Comparison of ENCODE assay signal across 1 cellular context in the genomic region with DNA sequence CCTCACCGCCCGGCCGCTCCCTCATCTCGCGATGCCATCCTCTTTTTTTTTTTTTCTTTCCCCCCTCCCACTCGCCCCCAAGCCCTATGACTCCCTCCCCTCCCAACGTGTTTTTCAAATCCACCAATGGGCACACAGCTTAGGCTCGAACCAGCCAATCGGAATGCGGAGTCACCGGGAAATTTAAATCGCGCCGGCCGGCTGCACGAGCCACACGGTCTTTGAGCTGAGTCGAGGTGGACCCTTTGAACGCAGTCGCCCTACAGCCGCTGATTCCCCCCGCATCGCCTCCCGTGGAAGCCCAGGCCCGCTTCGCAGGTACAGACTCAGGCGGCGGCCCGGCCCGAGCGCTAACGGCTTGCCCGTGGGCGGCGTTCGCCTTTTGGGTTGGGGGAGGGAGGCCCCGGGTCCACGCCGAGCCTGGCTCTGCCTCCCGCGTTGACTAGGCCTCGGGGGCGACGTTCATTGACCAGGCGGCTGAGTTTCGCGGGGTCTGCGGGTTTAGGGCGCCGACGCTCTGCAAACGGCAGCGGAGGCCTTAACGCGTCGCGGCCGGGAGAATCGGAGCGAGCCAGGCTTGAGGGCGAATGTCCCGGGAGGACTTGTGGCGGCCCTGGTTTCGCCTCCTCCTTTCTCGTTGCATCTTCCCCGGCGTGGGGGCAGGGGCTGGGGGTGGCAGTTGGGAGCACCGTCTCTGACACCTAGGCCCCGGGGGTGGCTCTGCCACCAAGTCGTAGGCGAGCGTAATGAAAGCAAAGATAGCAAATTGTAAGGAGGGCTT.
A peak's percentile ranks its signal among the peaks of the same experiment; 100 is the strongest.
TF ChIP-seq lines count a peak whose summit lies in the region.

A gene (plus strand): TSS at position 213 of the 781 bp plus-strand sequence. CDS start 1,398 bp downstream, outside the sequence.

TF ChIP-seq in HEK293, 187 proteins besides CTCF, POLR2A, EP300 and RAD21 (continued from another document):
- TF ChIP-seq, protein P1, sequence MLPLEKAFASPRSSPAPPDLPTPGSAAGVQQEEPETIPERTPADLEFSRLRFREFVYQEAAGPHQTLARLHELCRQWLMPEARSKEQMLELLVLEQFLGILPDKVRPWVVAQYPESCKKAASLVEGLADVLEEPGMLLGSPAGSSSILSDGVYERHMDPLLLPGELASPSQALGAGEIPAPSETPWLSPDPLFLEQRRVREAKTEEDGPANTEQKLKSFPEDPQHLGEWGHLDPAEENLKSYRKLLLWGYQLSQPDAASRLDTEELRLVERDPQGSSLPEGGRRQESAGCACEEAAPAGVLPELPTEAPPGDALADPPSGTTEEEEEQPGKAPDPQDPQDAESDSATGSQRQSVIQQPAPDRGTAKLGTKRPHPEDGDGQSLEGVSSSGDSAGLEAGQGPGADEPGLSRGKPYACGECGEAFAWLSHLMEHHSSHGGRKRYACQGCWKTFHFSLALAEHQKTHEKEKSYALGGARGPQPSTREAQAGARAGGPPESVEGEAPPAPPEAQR (tag by site-specific recombination; IDR thresholded peaks at IDR 0.05): no peak; the same call in 1 of the 2 replicates
- peak; percentile 90 for TF ChIP-seq EGR2 (tag by site-specific recombination; IDR thresholded peaks at IDR 0.05; ENCODE audit: low read depth)
- no peak for TF ChIP-seq ZNF133 (tag by site-specific recombination; IDR thresholded peaks at IDR 0.05)
- TF ChIP-seq ZBTB1 (tag by site-specific recombination; IDR thresholded peaks at IDR 0.05): 0 out of 2 replicates have a peak, but pooled peaks have one; percentile 58
- peak; percentile 42 for TF ChIP-seq ZNF394 (tag by site-specific recombination; IDR thresholded peaks at IDR 0.05; ENCODE audit: borderline replicate concordance)
- peak; percentile 85 for TF ChIP-seq ZXDB (tag by site-specific recombination; IDR thresholded peaks at IDR 0.05)
- TF ChIP-seq MEIS1 (CRISPR knock-in tag; IDR thresholded peaks at IDR 0.05; ENCODE audit: borderline replicate concordance): no peak
- TF ChIP-seq ZNF223 (tag by site-specific recombination; IDR thresholded peaks at IDR 0.05): no peak
- no peak for TF ChIP-seq ZNF248 (tag by site-specific recombination; IDR thresholded peaks at IDR 0.05)
- TF ChIP-seq ZNF266 (tag by site-specific recombination; IDR thresholded peaks at IDR 0.05; ENCODE audit: low read depth): no peak
- TF ChIP-seq ZNF341 (tag by site-specific recombination; IDR thresholded peaks at IDR 0.05; ENCODE audit: low read depth): peak; percentile 39
- TF ChIP-seq, protein P2, sequence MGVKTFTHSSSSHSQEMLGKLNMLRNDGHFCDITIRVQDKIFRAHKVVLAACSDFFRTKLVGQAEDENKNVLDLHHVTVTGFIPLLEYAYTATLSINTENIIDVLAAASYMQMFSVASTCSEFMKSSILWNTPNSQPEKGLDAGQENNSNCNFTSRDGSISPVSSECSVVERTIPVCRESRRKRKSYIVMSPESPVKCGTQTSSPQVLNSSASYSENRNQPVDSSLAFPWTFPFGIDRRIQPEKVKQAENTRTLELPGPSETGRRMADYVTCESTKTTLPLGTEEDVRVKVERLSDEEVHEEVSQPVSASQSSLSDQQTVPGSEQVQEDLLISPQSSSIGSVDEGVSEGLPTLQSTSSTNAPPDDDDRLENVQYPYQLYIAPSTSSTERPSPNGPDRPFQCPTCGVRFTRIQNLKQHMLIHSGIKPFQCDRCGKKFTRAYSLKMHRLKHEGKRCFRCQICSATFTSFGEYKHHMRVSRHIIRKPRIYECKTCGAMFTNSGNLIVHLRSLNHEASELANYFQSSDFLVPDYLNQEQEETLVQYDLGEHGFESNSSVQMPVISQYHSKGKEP (tag by site-specific recombination; IDR thresholded peaks at IDR 0.05): no peak
- TF ChIP-seq REPIN1 (tag by site-specific recombination; IDR thresholded peaks at IDR 0.05; ENCODE audit: low read depth): 0 out of 2 replicates have a peak, but pooled peaks have one; percentile 87
- peak; percentile 68 for TF ChIP-seq SP7 (tag by site-specific recombination; IDR thresholded peaks at IDR 0.05)
- TF ChIP-seq, protein P3, sequence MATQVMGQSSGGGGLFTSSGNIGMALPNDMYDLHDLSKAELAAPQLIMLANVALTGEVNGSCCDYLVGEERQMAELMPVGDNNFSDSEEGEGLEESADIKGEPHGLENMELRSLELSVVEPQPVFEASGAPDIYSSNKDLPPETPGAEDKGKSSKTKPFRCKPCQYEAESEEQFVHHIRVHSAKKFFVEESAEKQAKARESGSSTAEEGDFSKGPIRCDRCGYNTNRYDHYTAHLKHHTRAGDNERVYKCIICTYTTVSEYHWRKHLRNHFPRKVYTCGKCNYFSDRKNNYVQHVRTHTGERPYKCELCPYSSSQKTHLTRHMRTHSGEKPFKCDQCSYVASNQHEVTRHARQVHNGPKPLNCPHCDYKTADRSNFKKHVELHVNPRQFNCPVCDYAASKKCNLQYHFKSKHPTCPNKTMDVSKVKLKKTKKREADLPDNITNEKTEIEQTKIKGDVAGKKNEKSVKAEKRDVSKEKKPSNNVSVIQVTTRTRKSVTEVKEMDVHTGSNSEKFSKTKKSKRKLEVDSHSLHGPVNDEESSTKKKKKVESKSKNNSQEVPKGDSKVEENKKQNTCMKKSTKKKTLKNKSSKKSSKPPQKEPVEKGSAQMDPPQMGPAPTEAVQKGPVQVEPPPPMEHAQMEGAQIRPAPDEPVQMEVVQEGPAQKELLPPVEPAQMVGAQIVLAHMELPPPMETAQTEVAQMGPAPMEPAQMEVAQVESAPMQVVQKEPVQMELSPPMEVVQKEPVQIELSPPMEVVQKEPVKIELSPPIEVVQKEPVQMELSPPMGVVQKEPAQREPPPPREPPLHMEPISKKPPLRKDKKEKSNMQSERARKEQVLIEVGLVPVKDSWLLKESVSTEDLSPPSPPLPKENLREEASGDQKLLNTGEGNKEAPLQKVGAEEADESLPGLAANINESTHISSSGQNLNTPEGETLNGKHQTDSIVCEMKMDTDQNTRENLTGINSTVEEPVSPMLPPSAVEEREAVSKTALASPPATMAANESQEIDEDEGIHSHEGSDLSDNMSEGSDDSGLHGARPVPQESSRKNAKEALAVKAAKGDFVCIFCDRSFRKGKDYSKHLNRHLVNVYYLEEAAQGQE (tag by site-specific recombination; IDR thresholded peaks at IDR 0.05): no peak; the same call in none of the 2 replicates
- no peak for TF ChIP-seq ZNF664 (tag by site-specific recombination; IDR thresholded peaks at IDR 0.05)
- no peak for TF ChIP-seq HOXC10 (CRISPR knock-in tag; IDR thresholded peaks at IDR 0.05)
- TF ChIP-seq, protein P4, sequence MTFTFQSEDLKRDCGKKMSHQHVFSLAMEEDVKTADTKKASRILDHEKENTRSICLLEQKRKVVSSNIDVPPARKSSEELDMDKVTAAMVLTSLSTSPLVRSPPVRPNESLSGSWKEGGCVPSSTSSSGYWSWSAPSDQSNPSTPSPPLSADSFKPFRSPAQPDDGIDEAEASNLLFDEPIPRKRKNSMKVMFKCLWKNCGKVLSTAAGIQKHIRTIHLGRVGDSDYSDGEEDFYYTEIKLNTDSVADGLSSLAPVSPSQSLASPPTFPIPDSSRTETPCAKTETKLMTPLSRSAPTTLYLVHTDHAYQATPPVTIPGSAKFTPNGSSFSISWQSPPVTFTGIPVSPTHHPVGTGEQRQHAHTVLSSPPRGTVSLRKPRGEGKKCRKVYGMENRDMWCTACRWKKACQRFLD (tag by site-specific recombination; IDR thresholded peaks at IDR 0.05): peak; percentile 100
- TF ChIP-seq PRDM1 (tag by site-specific recombination; IDR thresholded peaks at IDR 0.05): peak; percentile 57; the same call in 1 of the 2 replicates
- TF ChIP-seq, protein P5, sequence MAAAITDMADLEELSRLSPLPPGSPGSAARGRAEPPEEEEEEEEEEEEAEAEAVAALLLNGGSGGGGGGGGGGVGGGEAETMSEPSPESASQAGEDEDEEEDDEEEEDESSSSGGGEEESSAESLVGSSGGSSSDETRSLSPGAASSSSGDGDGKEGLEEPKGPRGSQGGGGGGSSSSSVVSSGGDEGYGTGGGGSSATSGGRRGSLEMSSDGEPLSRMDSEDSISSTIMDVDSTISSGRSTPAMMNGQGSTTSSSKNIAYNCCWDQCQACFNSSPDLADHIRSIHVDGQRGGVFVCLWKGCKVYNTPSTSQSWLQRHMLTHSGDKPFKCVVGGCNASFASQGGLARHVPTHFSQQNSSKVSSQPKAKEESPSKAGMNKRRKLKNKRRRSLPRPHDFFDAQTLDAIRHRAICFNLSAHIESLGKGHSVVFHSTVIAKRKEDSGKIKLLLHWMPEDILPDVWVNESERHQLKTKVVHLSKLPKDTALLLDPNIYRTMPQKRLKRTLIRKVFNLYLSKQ (tag by site-specific recombination; IDR thresholded peaks at IDR 0.05; ENCODE audit: borderline replicate concordance): 0 out of 2 replicates have a peak, but pooled peaks have one; percentile 49
- TF ChIP-seq ZNF792 (tag by site-specific recombination; IDR thresholded peaks at IDR 0.05): 0 out of 2 replicates have a peak, but pooled peaks have one; percentile 33
- peak; percentile 62 for TF ChIP-seq ZBTB17 (tag by site-specific recombination; IDR thresholded peaks at IDR 0.05)
- TF ChIP-seq, protein P6, sequence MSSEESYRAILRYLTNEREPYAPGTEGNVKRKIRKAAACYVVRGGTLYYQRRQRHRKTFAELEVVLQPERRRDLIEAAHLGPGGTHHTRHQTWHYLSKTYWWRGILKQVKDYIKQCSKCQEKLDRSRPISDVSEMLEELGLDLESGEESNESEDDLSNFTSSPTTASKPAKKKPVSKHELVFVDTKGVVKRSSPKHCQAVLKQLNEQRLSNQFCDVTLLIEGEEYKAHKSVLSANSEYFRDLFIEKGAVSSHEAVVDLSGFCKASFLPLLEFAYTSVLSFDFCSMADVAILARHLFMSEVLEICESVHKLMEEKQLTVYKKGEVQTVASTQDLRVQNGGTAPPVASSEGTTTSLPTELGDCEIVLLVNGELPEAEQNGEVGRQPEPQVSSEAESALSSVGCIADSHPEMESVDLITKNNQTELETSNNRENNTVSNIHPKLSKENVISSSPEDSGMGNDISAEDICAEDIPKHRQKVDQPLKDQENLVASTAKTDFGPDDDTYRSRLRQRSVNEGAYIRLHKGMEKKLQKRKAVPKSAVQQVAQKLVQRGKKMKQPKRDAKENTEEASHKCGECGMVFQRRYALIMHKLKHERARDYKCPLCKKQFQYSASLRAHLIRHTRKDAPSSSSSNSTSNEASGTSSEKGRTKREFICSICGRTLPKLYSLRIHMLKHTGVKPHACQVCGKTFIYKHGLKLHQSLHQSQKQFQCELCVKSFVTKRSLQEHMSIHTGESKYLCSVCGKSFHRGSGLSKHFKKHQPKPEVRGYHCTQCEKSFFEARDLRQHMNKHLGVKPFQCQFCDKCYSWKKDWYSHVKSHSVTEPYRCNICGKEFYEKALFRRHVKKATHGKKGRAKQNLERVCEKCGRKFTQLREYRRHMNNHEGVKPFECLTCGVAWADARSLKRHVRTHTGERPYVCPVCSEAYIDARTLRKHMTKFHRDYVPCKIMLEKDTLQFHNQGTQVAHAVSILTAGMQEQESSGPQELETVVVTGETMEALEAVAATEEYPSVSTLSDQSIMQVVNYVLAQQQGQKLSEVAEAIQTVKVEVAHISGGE (tag by site-specific recombination; conservative IDR thresholded peaks at IDR 0.05; ENCODE audit: low read depth): peak; percentile 26; the same call in 1 of the 2 replicates
- TF ChIP-seq WT1 (tag by site-specific recombination; IDR thresholded peaks at IDR 0.05): 0 out of 2 replicates have a peak, but pooled peaks have one; percentile 31
- TF ChIP-seq GLI4 (tag by site-specific recombination; IDR thresholded peaks at IDR 0.05): peak; percentile 60; the same call in 1 of the 2 replicates
- 0 out of 2 replicates have a peak, but pooled peaks have one; percentile 64 for TF ChIP-seq ZNF391 (tag by site-specific recombination; IDR thresholded peaks at IDR 0.05; ENCODE audit: borderline replicate concordance, low read depth)
- TF ChIP-seq ZNF501 (tag by site-specific recombination; IDR thresholded peaks at IDR 0.05): peak; percentile 77
- TF ChIP-seq MZF1 (tag by site-specific recombination; IDR thresholded peaks at IDR 0.05; ENCODE audit: borderline replicate concordance): no peak; the same call in 1 of the 2 replicates
- no peak for TF ChIP-seq ZNF354C (tag by site-specific recombination; IDR thresholded peaks at IDR 0.05; ENCODE audit: borderline replicate concordance, low read depth)
- peak; percentile 89 for TF ChIP-seq ZNF335 (tag by site-specific recombination; conservative IDR thresholded peaks at IDR 0.05)
- peak; percentile 37; the same call in 1 of the 2 replicates for TF ChIP-seq ZNF146 (tag by site-specific recombination; IDR thresholded peaks at IDR 0.05)
- TF ChIP-seq, protein P7, sequence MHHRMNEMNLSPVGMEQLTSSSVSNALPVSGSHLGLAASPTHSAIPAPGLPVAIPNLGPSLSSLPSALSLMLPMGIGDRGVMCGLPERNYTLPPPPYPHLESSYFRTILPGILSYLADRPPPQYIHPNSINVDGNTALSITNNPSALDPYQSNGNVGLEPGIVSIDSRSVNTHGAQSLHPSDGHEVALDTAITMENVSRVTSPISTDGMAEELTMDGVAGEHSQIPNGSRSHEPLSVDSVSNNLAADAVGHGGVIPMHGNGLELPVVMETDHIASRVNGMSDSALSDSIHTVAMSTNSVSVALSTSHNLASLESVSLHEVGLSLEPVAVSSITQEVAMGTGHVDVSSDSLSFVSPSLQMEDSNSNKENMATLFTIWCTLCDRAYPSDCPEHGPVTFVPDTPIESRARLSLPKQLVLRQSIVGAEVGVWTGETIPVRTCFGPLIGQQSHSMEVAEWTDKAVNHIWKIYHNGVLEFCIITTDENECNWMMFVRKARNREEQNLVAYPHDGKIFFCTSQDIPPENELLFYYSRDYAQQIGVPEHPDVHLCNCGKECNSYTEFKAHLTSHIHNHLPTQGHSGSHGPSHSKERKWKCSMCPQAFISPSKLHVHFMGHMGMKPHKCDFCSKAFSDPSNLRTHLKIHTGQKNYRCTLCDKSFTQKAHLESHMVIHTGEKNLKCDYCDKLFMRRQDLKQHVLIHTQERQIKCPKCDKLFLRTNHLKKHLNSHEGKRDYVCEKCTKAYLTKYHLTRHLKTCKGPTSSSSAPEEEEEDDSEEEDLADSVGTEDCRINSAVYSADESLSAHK (tag by site-specific recombination; IDR thresholded peaks at IDR 0.05): no peak
- TF ChIP-seq ZNF549 (tag by site-specific recombination; IDR thresholded peaks at IDR 0.05): no peak
- no peak for TF ChIP-seq ZSCAN30 (tag by site-specific recombination; IDR thresholded peaks at IDR 0.05)
- no peak for TF ChIP-seq ZNF140 (tag by site-specific recombination; IDR thresholded peaks at IDR 0.05)
- TF ChIP-seq ZNF558 (tag by site-specific recombination; IDR thresholded peaks at IDR 0.05): no peak
